14 cellular contexts compared by ENCODE assay signal in genomic region chr1:19028110-19028509, GRCh38.
DNase-seq lines count a peak whose midpoint lies in the region; TF ChIP-seq lines count a peak whose summit lies in the region.
"Had no signal": no experiment of that assay in that cellular context is flagged by ENCODE, and none has a peak within 500 bp of the region (broad histone marks: within the 10 kb centered on the region; RNA-seq: fewer than 3 reads in every experiment).

No MANE protein-coding gene starts in this region.

- H3K4me3 ChIP-seq in colonic mucosa (no peak overlapping the region), MG63 (no peak overlapping the region), MM.1S (ENCODE audit: low read length) (no peak overlapping the region)
- H3K4me3 ChIP-seq: thoracic aorta had no signal

- TF ChIP-seq CTCF in colonic mucosa (IDR thresholded peaks at IDR 0.05) (no peak), MM.1S (IDR thresholded peaks at IDR 0.05; ENCODE audit: low read length) (no peak)

- no peaks in the 10 kb centered on the region for H3K79me2 ChIP-seq in MM.1S (ENCODE audit: low read length)

- H3K4me1 ChIP-seq in colonic mucosa (no peaks in the 10 kb centered on the region), MM.1S (ENCODE audit: low read length) (no peaks in the 10 kb centered on the region)

- no peak overlapping the region for H3K4me2 ChIP-seq in MM.1S (ENCODE audit: low read depth, low read length)

- H3K9me2 ChIP-seq in MM.1S (replicated peaks; ENCODE audit: insufficient read depth, low read length): no peaks in the 10 kb centered on the region

- H3K27me3 ChIP-seq in colonic mucosa (no peaks in the 10 kb centered on the region), MG63 (no peaks in the 10 kb centered on the region), MM.1S (replicated peaks; ENCODE audit: insufficient read depth, low read length) (peaks cover 82% of the 10 kb centered on the region)

- H3K9ac ChIP-seq in colonic mucosa (ENCODE audit: low read depth in 2 of 2, low read length in 2 of 2) (no peak overlapping the region), MM.1S (ENCODE audit: low read length) (no peak overlapping the region)

- no peak overlapping the region for H2AFZ ChIP-seq in MM.1S (ENCODE audit: low read length)

- H3K9me3 ChIP-seq in colonic mucosa: no peaks in the 10 kb centered on the region
- peaks cover 7% of the 10 kb centered on the region; the same call in 1 of the 2 replicates for H3K9me3 ChIP-seq in MG63
- no peaks in the 10 kb centered on the region for H3K9me3 ChIP-seq in MM.1S (replicated peaks; ENCODE audit: insufficient read depth, low read length)
- H3K9me3 ChIP-seq: Caco-2, thoracic aorta had no signal

- DNase-seq in DMS 273 (lab: John Stamatoyannopoulos, UW; ENCODE audit: unreplicated experiment) (peak; percentile 69), DMS 273 treated with DMSO at 0.1 percent for 48 hours (lab: John Stamatoyannopoulos, UW) (no peak), NCI-H2196 treated with DMSO at 0.1 percent for 48 hours (lab: John Stamatoyannopoulos, UW; ENCODE audit: unreplicated experiment) (peak; percentile 47), colonic mucosa (peak; percentile 45), posterior vena cava (ENCODE audit: low spot score) (peak; percentile 62), MG63 (no peak), MM.1S (no peak)
- DNase-seq in central memory CD4-positive, alpha-beta T cell: no peak
- DNase-seq: activated CD4-positive, alpha-beta T cell treated with anti-CD3 and anti-CD28 coated beads, Interleukin-2, amount 10 ng/mL, durations not matched to agents 24 days and 14 days; activated naive CD4-positive, alpha-beta T cell; SW 1271 had no signal

- intact Hi-C loops in colonic mucosa (cut with DNase I) (no loop called here), posterior vena cava (cut with DNase I) (no loop called here)

- no peaks in the 10 kb centered on the region for H3K36me3 ChIP-seq in colonic mucosa
- H3K36me3 ChIP-seq in MG63: no peaks in the 10 kb centered on the region
- H3K36me3 ChIP-seq in MM.1S (replicated peaks; ENCODE audit: insufficient read depth, low read length): no peaks in the 10 kb centered on the region
- H3K36me3 ChIP-seq: thoracic aorta had no signal

- no peaks in the 10 kb centered on the region for H4K20me1 ChIP-seq in MM.1S (ENCODE audit: insufficient read depth, low read length)

- H3K27ac ChIP-seq in colonic mucosa: no peak overlapping the region
- no peak overlapping the region for H3K27ac ChIP-seq in MM.1S (ENCODE audit: low read length)
- H3K27ac ChIP-seq: 22Rv1, thoracic aorta had no signal

- H3F3A ChIP-seq in MM.1S (ENCODE audit: insufficient read depth, low read length): no peaks in the 10 kb centered on the region

Comparison
In these comparisons a context has a peak if more than half of its experiments do, and no peak if none do; other contexts are left out.
1. DNase-seq: peak in DMS 273 (single experiment), NCI-H2196 treated with DMSO at 0.1 percent for 48 hours (single experiment), colonic mucosa (single experiment) and posterior vena cava (single experiment); none in DMS 273 treated with DMSO at 0.1 percent for 48 hours (single experiment), MG63 (single experiment), MM.1S (single experiment) and central memory CD4-positive, alpha-beta T cell (single experiment).